8 cellular contexts compared by ENCODE assay signal in the genomic region with DNA sequence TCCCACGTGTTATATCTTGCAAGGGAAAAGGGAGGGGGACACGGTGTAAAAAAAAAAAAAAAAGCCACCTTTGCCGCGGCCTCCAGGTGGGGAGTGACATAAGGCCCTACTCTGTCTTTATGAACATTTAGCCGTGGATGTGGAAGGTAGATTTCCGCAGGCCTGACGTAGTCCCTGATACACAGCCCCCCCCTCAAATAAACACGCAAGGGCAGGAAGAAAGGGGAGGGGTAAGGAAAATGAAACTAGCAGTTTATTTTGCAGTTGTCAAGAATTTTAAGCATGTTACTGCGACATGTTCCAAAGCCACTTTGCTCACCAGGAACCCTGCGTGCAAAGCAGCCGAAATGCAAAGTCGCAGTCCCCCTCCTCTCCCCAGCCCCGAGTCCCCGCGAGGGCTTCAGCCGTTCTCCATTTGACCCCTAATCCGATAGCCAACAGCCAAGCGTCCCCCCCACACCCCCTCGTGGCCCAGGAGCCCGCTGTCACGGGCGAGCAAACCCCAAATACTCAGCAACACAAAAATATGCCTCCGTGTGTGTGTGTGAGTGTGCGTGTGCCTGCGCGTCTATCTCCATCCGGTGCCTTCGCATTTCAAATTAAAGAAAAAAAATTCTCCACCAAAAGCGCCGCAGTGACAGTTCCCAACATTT. TPM values are rescaled to one million over a fixed set of nuclear protein-coding genes. Genes with fewer than 3 reads are reported as not detected.
DNase-seq lines count a peak whose midpoint lies in the region; ATAC-seq and TF ChIP-seq lines count a peak whose summit lies in the region.

No MANE protein-coding gene starts in this region.

- BruUV-seq in Calu3 (replicated peaks; lab: Mats Ljungman, UMichigan) (TSS peak; percentile 44), OCI-LY7 (replicated peaks; lab: Mats Ljungman, UMichigan) (TSS peak; percentile 51)

- H3K9me2 ChIP-seq in OCI-LY7 (ENCODE audit: insufficient read depth, low read length): no peaks in the 10 kb centered on the region

- DNase-seq in Calu3: no peak
- DNase-seq in OCI-LY7 (ENCODE audit: low spot score): peak; percentile 72
- DNase-seq in central memory CD8-positive, alpha-beta T cell (ENCODE audit: low spot score in 2 of 2): peak in 1 of 2 donors; percentile 44
- DNase-seq in SIG-M5 treated with dmso at 0.1 percent for 504 hours (lab: John Stamatoyannopoulos, UW; ENCODE audit: unreplicated experiment): no peak

- TF ChIP-seq CTCF in Calu3 (IDR thresholded peaks at IDR 0.05; ENCODE audit: unreplicated experiment) (no peak), OCI-LY7 (conservative IDR thresholded peaks at IDR 0.05; ENCODE audit: low read length) (0 out of 2 replicates have a peak, but pooled peaks have one; percentile 27)

- H3K9me3 ChIP-seq in OCI-LY7 (ENCODE audit: low read length) (no peaks in the 10 kb centered on the region), muscle layer of colon (ENCODE audit: low read length) (no peaks in the 10 kb centered on the region)

- H2AFZ ChIP-seq in OCI-LY7 (ENCODE audit: low read length): no peak overlapping the region

- peaks cover 35% of the 10 kb centered on the region for H3K79me2 ChIP-seq in OCI-LY7 (ENCODE audit: insufficient read depth, low read depth, low read length)

- intact Hi-C loops in Calu3 (cut with micrococcal nuclease; ENCODE audit: unreplicated experiment) (loop anchor here (5.0 kb wide), 1 partner anchor 41 kb away; a partner anchor contains a TSS), OCI-LY7 (cut with micrococcal nuclease; ENCODE audit: unreplicated experiment) (loop anchor here (1.0 to 5.0 kb wide), 2 partner anchors 41 to 154 kb away; a partner anchor contains a TSS)

- peak overlapping the region; percentile 69 for H3K27ac Mint-ChIP-seq in Calu3 (ENCODE audit: unreplicated experiment)
- H3K27ac Mint-ChIP-seq in central memory CD8-positive, alpha-beta T cell (ENCODE audit: low read depth): peak overlapping the region; percentile 89

- POLR2A ChIA-PET in OCI-LY7 (lab: Charles Lee): interaction anchor here (0.6 to 2.3 kb wide), 4 partner anchors 20 to 185 kb away, joined by 3 to 20 read pairs (median 4); no protein-coding TSS in a partner anchor

- H3K36me3 ChIP-seq in OCI-LY7 (ENCODE audit: insufficient read depth, low read length) (peaks cover 51% of the 10 kb centered on the region), muscle layer of colon (ENCODE audit: insufficient read depth, low read length) (peaks cover 8% of the 10 kb centered on the region)

- H3K9me3 Mint-ChIP-seq in Calu3 (ENCODE audit: low read depth, unreplicated experiment): no peaks in the 10 kb centered on the region
- H3K9me3 Mint-ChIP-seq in central memory CD8-positive, alpha-beta T cell: no peaks in the 10 kb centered on the region

- peak; percentile 29 for ATAC-seq in central memory CD8-positive, alpha-beta T cell (replicated peaks; ENCODE audit: extremely low read depth, poor library complexity, severe bottlenecking)
- ATAC-seq in HG03025 (IDR thresholded peaks at IDR 0.05; ENCODE audit: low FRiP score, unreplicated experiment) (no peak), GM21723 (IDR thresholded peaks at IDR 0.05; ENCODE audit: unreplicated experiment) (no peak), GM18909 (IDR thresholded peaks at IDR 0.05; ENCODE audit: poor library complexity, unreplicated experiment) (no peak)

- CTCF ChIA-PET in Calu3 (lab: Charles Lee) (interaction anchor here (0.7 to 2.8 kb wide), 5 partner anchors 16 to 30 kb away, joined by 3 to 20 read pairs (median 3); no protein-coding TSS in a partner anchor), OCI-LY7 (lab: Charles Lee; ENCODE audit: unreplicated experiment) (interaction anchor here (0.6 to 2.3 kb wide), 4 partner anchors 20 to 823 kb away, joined by 8 to 14 read pairs (median 8); no protein-coding TSS in a partner anchor)

- peaks cover 86% of the 10 kb centered on the region for H3K36me3 Mint-ChIP-seq in Calu3 (ENCODE audit: insufficient read depth, unreplicated experiment)
- H3K36me3 Mint-ChIP-seq in central memory CD8-positive, alpha-beta T cell (ENCODE audit: insufficient read depth): peaks cover 60% of the 10 kb centered on the region

- H3K27ac ChIP-seq in OCI-LY7 (ENCODE audit: low read depth, low read length, poor library complexity, severe bottlenecking): peak overlapping the region; percentile 91
- H3K27ac ChIP-seq in muscle layer of colon (ENCODE audit: low read depth, low read length): peak overlapping the region; percentile 97

- H3K27me3 ChIP-seq in muscle layer of colon (ENCODE audit: control insufficient read depth in 1 of 2, insufficient read depth in 2 of 2, low read length in 2 of 2): peaks cover 31 to 35% of the 10 kb centered on the region in 2 donors

- peaks cover 24% of the 10 kb centered on the region for H3K4me1 Mint-ChIP-seq in Calu3 (ENCODE audit: low read depth, unreplicated experiment)
- peaks cover 40% of the 10 kb centered on the region for H3K4me1 Mint-ChIP-seq in central memory CD8-positive, alpha-beta T cell

- H3K4me2 ChIP-seq in OCI-LY7 (ENCODE audit: low read length): peak overlapping the region; percentile 91

- H3K9ac ChIP-seq in muscle layer of colon (ENCODE audit: low read length): peak overlapping the region; percentile 70

- peaks cover 37% of the 10 kb centered on the region for H3K27me3 Mint-ChIP-seq in Calu3 (ENCODE audit: unreplicated experiment)
- H3K27me3 Mint-ChIP-seq in central memory CD8-positive, alpha-beta T cell: peaks cover 15% of the 10 kb centered on the region

- H3K4me3 ChIP-seq in OCI-LY7 (ENCODE audit: low read depth, low read length, poor library complexity, severe bottlenecking): peak overlapping the region; percentile 84
- H3K4me3 ChIP-seq in muscle layer of colon (ENCODE audit: low read depth in 1 of 2, low read length in 2 of 2): peak overlapping the region; percentile 55 to 81

- H3K4me1 ChIP-seq in OCI-LY7 (ENCODE audit: insufficient read depth, low read length, poor library complexity, severe bottlenecking) (peaks cover 24% of the 10 kb centered on the region), muscle layer of colon (ENCODE audit: insufficient read depth, low read length) (peaks cover 42% of the 10 kb centered on the region)

- peaks cover 13% of the 10 kb centered on the region for H4K20me1 ChIP-seq in OCI-LY7 (ENCODE audit: insufficient read depth, low read length)

- peak overlapping the region; percentile 85 for H3K4me3 Mint-ChIP-seq in Calu3 (ENCODE audit: low read depth, unreplicated experiment)
- H3K4me3 Mint-ChIP-seq in central memory CD8-positive, alpha-beta T cell: peak overlapping the region; percentile 98

RNA-seq across cellular contexts. Expression of a gene that starts 1.2 kb away (rescaled TPM):
- total RNA-seq in Calu3 (2022): 40.2 and 46.8 TPM in 2 replicates
- 98.9 and 109 TPM in 2 replicates for total RNA-seq in OCI-LY7 (2014; rRNA removed; shearing (Covaris generic))
- 110 and 121 TPM in 2 replicates for total RNA-seq in OCI-LY7 (2022)

RNA-seq across cellular contexts. Expression of a gene that starts 41.1 kb away (rescaled TPM):
- total RNA-seq in Calu3 (2022) (11.1 and 11.8 TPM in 2 replicates), OCI-LY7 (2022) (13.9 and 16.3 TPM in 2 replicates)
- 7.5 and 11.7 TPM in 2 replicates for total RNA-seq in OCI-LY7 (2014; rRNA removed; shearing (Covaris generic))
